17 cellular contexts compared by ENCODE assay signal in the genomic region with DNA sequence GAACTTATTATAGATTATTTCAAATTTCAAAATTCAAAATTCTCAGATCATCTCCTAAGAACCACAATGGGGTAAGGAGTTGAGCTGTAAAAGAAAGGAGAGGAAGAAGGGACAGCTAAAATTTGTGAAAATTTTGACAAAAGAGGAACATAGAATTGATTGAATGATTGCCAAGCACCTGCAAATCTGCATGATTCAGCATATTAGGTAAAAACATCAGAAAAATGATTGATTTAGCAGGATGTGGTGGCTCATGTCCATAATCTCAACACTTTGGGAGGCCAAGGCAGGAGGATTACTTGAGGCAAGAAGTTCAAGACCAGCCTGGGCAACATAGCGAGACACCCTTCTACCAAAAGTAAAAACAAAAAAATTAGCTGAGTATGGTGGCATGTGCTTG. TPM values are rescaled to one million over a fixed set of nuclear protein-coding genes. Genes with fewer than 3 reads are reported as not detected.
A peak's percentile ranks its signal among the peaks of the same experiment; 100 is the strongest.
DNase-seq lines count a peak whose midpoint lies in the region; ATAC-seq, FAIRE-seq and TF ChIP-seq lines count a peak whose summit lies in the region.
"Had no signal": no experiment of that assay in that cellular context is flagged by ENCODE, and none has a peak within 500 bp of the region (broad histone marks: within the 10 kb centered on the region; RNA-seq: fewer than 3 reads in every experiment).

No MANE protein-coding gene starts in this region.

- H2BK120ac ChIP-seq in IMR-90 (ENCODE audit: low read depth, low read length), result no peak overlapping the region

- no peak for ATAC-seq in HepG2
- ATAC-seq in right lobe of liver, result no peak
- ATAC-seq in IMR-90 (ENCODE audit: low read depth), result no peak
- ATAC-seq in WTC11, result no peak
- no peak for ATAC-seq in stimulated activated memory B cell treated with anti-CD40 and anti-IgM and Interleukin-4, amounts not matched to agents 10 μg/mL and 1 μg/mL and 100 μg/mL, for 72 hours
- no peak for ATAC-seq in HG02938 (IDR thresholded peaks at IDR 0.05; ENCODE audit: unreplicated experiment)

- no peak overlapping the region for H2BK20ac ChIP-seq in IMR-90 (ENCODE audit: low read depth, low read length)

- no peak for TF ChIP-seq CTCF in HepG2 (CRISPR knock-in tag; IDR thresholded peaks at IDR 0.05)
- no peak for TF ChIP-seq CTCF in right lobe of liver (IDR thresholded peaks at IDR 0.05)
- TF ChIP-seq CTCF in IMR-90 (conservative IDR thresholded peaks at IDR 0.05; ENCODE audit: low read depth, low read length), result no peak
- no peak for TF ChIP-seq CTCF in WTC11 (IDR thresholded peaks at IDR 0.05)

- TF ChIP-seq EP300 in HepG2 (IDR thresholded peaks at IDR 0.05; ENCODE audit: low read depth in 2 of 2, low read length in 2 of 2) (no peak), HepG2 (CRISPR knock-in tag; IDR thresholded peaks at IDR 0.05; ENCODE audit: borderline replicate concordance) (no peak)

- POLR2A ChIA-PET in HepG2 (lab: Yijun Ruan, JAX), result no interaction called here
- POLR2A ChIA-PET in IMR-90 (lab: Charles Lee; ENCODE audit: unreplicated experiment), result no interaction called here
- POLR2A ChIA-PET in WTC11 (lab: Charles Lee), result no interaction called here

- H3K27ac Mint-ChIP-seq in WTC11, result no peak overlapping the region
- peak overlapping the region; percentile 28 for H3K27ac Mint-ChIP-seq in stimulated activated memory B cell treated with anti-CD40 and anti-IgM and Interleukin-4, amounts not matched to agents 10 μg/mL and 1 μg/mL and 100 μg/mL, for 72 hours
- H3K27ac Mint-ChIP-seq: B cell; CD4-positive, alpha-beta T cell; IgD-negative memory B cell had no signal

- H3K9ac ChIP-seq in HepG2 (ENCODE audit: insufficient read depth, low read depth, low read length) (no peak overlapping the region), IMR-90 (ENCODE audit: low read depth, low read length) (no peak overlapping the region)

- H4K91ac ChIP-seq in IMR-90 (ENCODE audit: insufficient read depth, low read depth, low read length), result no peak overlapping the region

- no peak overlapping the region for H3K23ac ChIP-seq in IMR-90 (ENCODE audit: low read depth, low read length)

- no peak for TF ChIP-seq RAD21 in HepG2 (CRISPR knock-in tag; IDR thresholded peaks at IDR 0.05)
- TF ChIP-seq RAD21 in IMR-90 (IDR thresholded peaks at IDR 0.05; ENCODE audit: low read length), result no peak

- H4K20me1 ChIP-seq in HepG2 (ENCODE audit: insufficient read depth, low read length), result peaks cover 6% of the 10 kb centered on the region; the same call in 1 of the 2 replicates
- peaks cover 2% of the 10 kb centered on the region; the same call in 1 of the 2 replicates for H4K20me1 ChIP-seq in IMR-90 (ENCODE audit: insufficient read depth, low read length)

- no peak overlapping the region for H4K8ac ChIP-seq in IMR-90 (ENCODE audit: low read depth in 2 of 2, low read length in 2 of 2)

- no peak overlapping the region for H3K4ac ChIP-seq in IMR-90 (ENCODE audit: low read depth, low read length)

- H2AK5ac ChIP-seq in IMR-90 (ENCODE audit: low read depth, low read length), result no peak overlapping the region

- no peak overlapping the region for H3K14ac ChIP-seq in IMR-90 (replicated peaks; ENCODE audit: low read depth, low read length)

- no peak overlapping the region for H2BK5ac ChIP-seq in IMR-90 (ENCODE audit: low read depth, low read length, poor library complexity, severe bottlenecking)

- H3K56ac ChIP-seq in IMR-90 (ENCODE audit: extremely low read depth, insufficient read depth, low read length), result no peak overlapping the region

- H3K4me1 ChIP-seq in HepG2 (ENCODE audit: insufficient read depth, low read length), result peaks cover 7% of the 10 kb centered on the region; the same call in 1 of the 2 replicates
- peaks cover 0 to 9% (median 0%) of the 10 kb centered on the region in 4 donors for H3K4me1 ChIP-seq in right lobe of liver
- no peaks in the 10 kb centered on the region for H3K4me1 ChIP-seq in IMR-90 (ENCODE audit: control insufficient read depth, insufficient read depth, low read length)

- H3K4me2 ChIP-seq in HepG2 (ENCODE audit: low read depth, low read length), result no peak overlapping the region
- H3K4me2 ChIP-seq in IMR-90 (ENCODE audit: low read depth, low read length), result no peak overlapping the region

- no peak overlapping the region for H4K5ac ChIP-seq in IMR-90 (ENCODE audit: low read depth, low read length)

- H3K9me3 Mint-ChIP-seq in WTC11, result no peaks in the 10 kb centered on the region
- no peaks in the 10 kb centered on the region for H3K9me3 Mint-ChIP-seq in stimulated activated memory B cell treated with anti-CD40 and anti-IgM and Interleukin-4, amounts not matched to agents 10 μg/mL and 1 μg/mL and 100 μg/mL, for 72 hours
- H3K9me3 Mint-ChIP-seq: CD4-positive, alpha-beta T cell; IgD-negative memory B cell had no signal

- H3K27me3 ChIP-seq in HepG2 (ENCODE audit: control insufficient read depth in 1 of 2, insufficient read depth in 2 of 2, low read length in 2 of 2) (no peaks in the 10 kb centered on the region), right lobe of liver (no peaks in the 10 kb centered on the region), IMR-90 (ENCODE audit: control insufficient read depth, insufficient read depth, low read length) (no peaks in the 10 kb centered on the region)

- no peaks in the 10 kb centered on the region; a peak in 1 of 5 replicates for H3K36me3 ChIP-seq in HepG2 (replicated peaks in 1 of 2; ENCODE audit: control insufficient read depth in 1 of 2, insufficient read depth in 2 of 2, low read length in 2 of 2)
- no peaks in the 10 kb centered on the region for H3K36me3 ChIP-seq in right lobe of liver
- H3K36me3 ChIP-seq in IMR-90 (ENCODE audit: control insufficient read depth, insufficient read depth, low read length), result no peaks in the 10 kb centered on the region

- H3K9me3 ChIP-seq in HepG2 (ENCODE audit: low read length) (no peaks in the 10 kb centered on the region), right lobe of liver (no peaks in the 10 kb centered on the region), IMR-90 (ENCODE audit: control insufficient read depth, insufficient read depth, low read length) (no peaks in the 10 kb centered on the region)

- 100% methylated on average over 1 of the region's 1 CpG for WGBS in HepG2 (ENCODE audit: low lambda C conversion rate)
- 100% methylated on average over 1 of the region's 1 CpG for WGBS in right lobe of liver (ENCODE audit: insufficient coverage, low coverage, low lambda C conversion rate, missing lambda C conversion rate)
- no CpG with 5 or more reads among the region's 1 CpG for WGBS in IMR-90 (ENCODE audit: extremely low coverage in 2 of 2, insufficient read length in 1 of 2), 2 experiments

- H2BK15ac ChIP-seq in IMR-90 (ENCODE audit: low read depth, low read length), result no peak overlapping the region

- dilution Hi-C loops in IMR-90 (cut with HindIII; ENCODE audit: low sequenced_read_pairs, unreplicated experiment), result no loop called here

- no peak overlapping the region for H2AK9ac ChIP-seq in IMR-90 (replicated peaks; ENCODE audit: low read depth, low read length, poor library complexity)

- no peaks in the 10 kb centered on the region for H3K9me1 ChIP-seq in IMR-90 (ENCODE audit: insufficient read depth, low read length)

- no peaks in the 10 kb centered on the region for H3K27me3 Mint-ChIP-seq in WTC11 (ENCODE audit: low read depth)
- no peaks in the 10 kb centered on the region for H3K27me3 Mint-ChIP-seq in stimulated activated memory B cell treated with anti-CD40 and anti-IgM and Interleukin-4, amounts not matched to agents 10 μg/mL and 1 μg/mL and 100 μg/mL, for 72 hours
- H3K27me3 Mint-ChIP-seq: B cell; CD4-positive, alpha-beta T cell; IgD-negative memory B cell had no signal

- H2AFZ ChIP-seq in HepG2 (ENCODE audit: low read length) (no peak overlapping the region), IMR-90 (replicated peaks; ENCODE audit: low read length, poor library complexity) (no peak overlapping the region)

- H3K79me1 ChIP-seq in IMR-90 (ENCODE audit: low read depth in 1 of 2, low read length in 2 of 2), result peaks cover 15 to 37% of the 10 kb centered on the region in 2 experiments

- no peak for DNase-seq in HepG2 (ENCODE audit: low spot score)
- DNase-seq in right lobe of liver, result no peak
- no peak for DNase-seq in IMR-90
- DNase-seq in WTC11 (ENCODE audit: low spot score), result no peak
- no peak for DNase-seq in superior temporal gyrus (ENCODE audit: extremely low spot score)
- DNase-seq in NCI-H345 (lab: John Stamatoyannopoulos, UW), result no peak
- DNase-seq: C1 segment of cervical spinal cord; Calu3; CD4-positive, alpha-beta T cell; DMS 273 treated with DMSO at 0.1 percent for 48 hours; DMS79 had no signal

- peaks cover 77% of the 10 kb centered on the region for H3K4me1 Mint-ChIP-seq in WTC11
- peaks cover 44% of the 10 kb centered on the region for H3K4me1 Mint-ChIP-seq in stimulated activated memory B cell treated with anti-CD40 and anti-IgM and Interleukin-4, amounts not matched to agents 10 μg/mL and 1 μg/mL and 100 μg/mL, for 72 hours

- H3K36me3 Mint-ChIP-seq in WTC11, result peaks cover 3% of the 10 kb centered on the region; the same call in 1 of the 2 replicates
- H3K36me3 Mint-ChIP-seq in stimulated activated memory B cell treated with anti-CD40 and anti-IgM and Interleukin-4, amounts not matched to agents 10 μg/mL and 1 μg/mL and 100 μg/mL, for 72 hours, result peaks cover 48% of the 10 kb centered on the region

- no peak overlapping the region for H3K4me3 ChIP-seq in HepG2 (replicated peaks in 1 of 3; ENCODE audit: insufficient read depth in 1 of 3, low read depth in 2 of 3, low read length in 3 of 3)
- H3K4me3 ChIP-seq in right lobe of liver, result no peak overlapping the region
- no peak overlapping the region for H3K4me3 ChIP-seq in IMR-90 (ENCODE audit: insufficient read depth, low read depth, low read length)

- no peak overlapping the region for H3K4me3 Mint-ChIP-seq in WTC11
- H3K4me3 Mint-ChIP-seq in stimulated activated memory B cell treated with anti-CD40 and anti-IgM and Interleukin-4, amounts not matched to agents 10 μg/mL and 1 μg/mL and 100 μg/mL, for 72 hours, result no peak overlapping the region
- H3K4me3 Mint-ChIP-seq: B cell; CD4-positive, alpha-beta T cell; IgD-negative memory B cell had no signal

- peaks cover 93% of the 10 kb centered on the region for H3K79me2 ChIP-seq in HepG2 (ENCODE audit: insufficient read depth, low read length)

- no peak overlapping the region for H3K27ac ChIP-seq in HepG2 (ENCODE audit: extremely low read length, insufficient read depth, low read length)
- no peak overlapping the region for H3K27ac ChIP-seq in right lobe of liver
- H3K27ac ChIP-seq in IMR-90 (ENCODE audit: insufficient read depth, low read length), result no peak overlapping the region

- intact Hi-C loops in HepG2 (cut with micrococcal nuclease; ENCODE audit: unreplicated experiment) (no loop called here), right lobe of liver (cut with DNase I) (no loop called here), IMR-90 (cut with micrococcal nuclease) (no loop called here)

- in situ Hi-C loops in HepG2 (cut with HindIII; ENCODE audit: extremely low pct_ligation_motif_present, low pct_unique_long_range_greater_than_20kb) (no loop called here), IMR-90 (cut with MboI; ENCODE audit: low sequenced_read_pairs) (no loop called here)

- no TSS peak for BruUV-seq in HepG2 (replicated peaks; lab: Mats Ljungman, UMichigan)
- BruUV-seq in IMR-90 (replicated peaks; lab: Mats Ljungman, UMichigan), result no TSS peak

- CTCF ChIA-PET in HepG2 (lab: Yijun Ruan, JAX; ENCODE audit: low intra/inter-chr PET ratio, low total read pairs) (no interaction called here), IMR-90 (lab: Yijun Ruan, JAX) (no interaction called here), WTC11 (lab: Charles Lee) (no interaction called here)

- H3K18ac ChIP-seq in IMR-90 (ENCODE audit: low read depth, low read length), result no peak overlapping the region

- TF ChIP-seq POLR2A in HepG2 (IDR thresholded peaks at IDR 0.05; ENCODE audit: insufficient read depth in 1 of 2, low read depth in 2 of 2, low read length in 2 of 2), result no peak
- no peak for TF ChIP-seq POLR2A in right lobe of liver (IDR thresholded peaks at IDR 0.05)
- no peak for TF ChIP-seq POLR2A in IMR-90 (IDR thresholded peaks at IDR 0.05; ENCODE audit: low read depth, low read length)

- no peak for FAIRE-seq in HepG2 (lab: Jason Lieb, UNC)
- FAIRE-seq: GM12891, H54 had no signal

RNA-seq across cellular contexts. Expression of a gene that starts 14.3 kb away (rescaled TPM):
- total RNA-seq in HepG2 (2016; rRNA removed; fragmentation: Illumina TruSeq; extraction: Trizol) (8.0 and 15.0 TPM in 2 replicates), right lobe of liver (1 to 10 TPM; 7.2 to 9.9 (median 8.2) TPM), IMR-90 (2012; rRNA removed) (9.3 and 13.6 TPM in 2 replicates), WTC11 (2021) (14.1 to 17.0 TPM (median 15.5 TPM) in 3 replicates)
- total RNA-seq in HepG2 (2016; cell fraction: cytosol; rRNA removed; fragmentation: Illumina TruSeq; extraction: Trizol; ENCODE audit: low read depth), result 9.7 and 9.9 TPM in 2 replicates
- 8.7 and 15.8 TPM in 2 replicates for total RNA-seq in HepG2 (2016; cell fraction: insoluble cytoplasmic fraction; rRNA removed; fragmentation: Illumina TruSeq; extraction: Trizol)
- 6.7 and 8.5 TPM in 2 replicates for total RNA-seq in HepG2 (2016; cell fraction: membrane; rRNA removed; fragmentation: Illumina TruSeq; extraction: Trizol)
- total RNA-seq in HepG2 (2016; cell fraction: nucleus; rRNA removed; fragmentation: Illumina TruSeq; extraction: Trizol), result 49.2 and 49.6 TPM in 2 replicates
- polyA plus RNA-seq in HepG2 (2011; rRNA removed) (17.7 and 22.1 TPM in 2 replicates), IMR-90 (2012; rRNA removed) (4.7 and 7.4 TPM in 2 replicates)
- polyA plus RNA-seq in HepG2 (2011; cell fraction: cytosol; rRNA removed), result 5.8 and 9.4 TPM in 2 replicates
- polyA plus RNA-seq in HepG2 (2011; cell fraction: nucleus; rRNA removed), result 19.8 and 25.6 TPM in 2 replicates
- 13.4 and 14.6 TPM in 2 replicates for polyA plus RNA-seq in HepG2 (2012)
- 1.2 and 1.4 TPM in 2 replicates for polyA plus RNA-seq in HepG2 (2016; cell fraction: cytosol; fragmentation: Illumina TruSeq; extraction: Trizol; ENCODE audit: low read depth)
- polyA plus RNA-seq in HepG2 (2016; cell fraction: insoluble cytoplasmic fraction; fragmentation: Illumina TruSeq; extraction: Trizol; ENCODE audit: low read depth), result 6.3 and 6.6 TPM in 2 replicates
- polyA plus RNA-seq in HepG2 (2016; cell fraction: membrane; fragmentation: Illumina TruSeq; extraction: Trizol; ENCODE audit: low read depth), result 2.5 and 3.1 TPM in 2 replicates
- polyA plus RNA-seq in HepG2 (2016; cell fraction: nucleus; fragmentation: Illumina TruSeq; extraction: Trizol; ENCODE audit: insufficient read depth, low read depth), result 38.8 and 40.8 TPM in 2 replicates
- polyA minus RNA-seq in HepG2 (2011; rRNA and poly(A)+ RNA removed; ENCODE audit: low replicate concordance), result 26.3 and 35.5 TPM in 2 replicates
- polyA minus RNA-seq in HepG2 (2011; cell fraction: cytosol; rRNA and poly(A)+ RNA removed), result 10.4 and 10.7 TPM in 2 replicates
- 140 and 151 TPM in 2 replicates for polyA minus RNA-seq in HepG2 (2011; cell fraction: nucleus; rRNA and poly(A)+ RNA removed)
- 0.60 and 0.70 TPM in 2 replicates for polyA plus RNA-seq in IMR-90 (2012; cell fraction: cytosol; rRNA removed)
- 1.8 and 22.1 TPM in 2 replicates for polyA plus RNA-seq in IMR-90 (2012; cell fraction: nucleus; rRNA removed; ENCODE audit: low replicate concordance)
